In genomic region chr3:180881065-180881801, GRCh38 we compare ENCODE assay signal across 1 cellular context.
TF ChIP-seq lines count a peak whose summit lies in the region.

No MANE protein-coding gene starts in this region.

TF ChIP-seq in K562, 482 proteins besides CTCF, POLR2A, EP300 and RAD21 (continued from another document and continues in another):
- TF ChIP-seq ATF3 (IDR thresholded peaks at IDR 0.05) (no peak), ATF3 (CRISPR knock-in tag; conservative IDR thresholded peaks at IDR 0.05) (no peak), GABPA (tag; conservative IDR thresholded peaks at IDR 0.05; ENCODE audit: low read depth) (no peak), ZNF436 (CRISPR knock-in tag; IDR thresholded peaks at IDR 0.05) (no peak), ZNF445 (CRISPR knock-in tag; IDR thresholded peaks at IDR 0.05; ENCODE audit: low read depth) (no peak), OTX1 (CRISPR knock-in tag; IDR thresholded peaks at IDR 0.05) (no peak), JUND (IDR thresholded peaks at IDR 0.05; ENCODE audit: borderline replicate concordance, low read depth, low read length) (no peak), JUND (tag; IDR thresholded peaks at IDR 0.05; ENCODE audit: borderline replicate concordance, low read depth, low read length) (no peak), NELFE (IDR thresholded peaks at IDR 0.05; ENCODE audit: insufficient read depth, insufficient read length) (no peak), ARID2 (IDR thresholded peaks at IDR 0.05) (no peak), ZNF407 (IDR thresholded peaks at IDR 0.05; ENCODE audit: low read depth) (no peak), ERF (CRISPR knock-in tag; IDR thresholded peaks at IDR 0.05) (no peak), YY1 (IDR thresholded peaks at IDR 0.05; ENCODE audit: borderline replicate concordance in 1 of 3, control insufficient read depth in 1 of 3, extremely low read depth in 1 of 3, insufficient read depth in 3 of 3, insufficient read length in 1 of 3, insufficient replicate concordance in 2 of 3, low read depth in 1 of 3, low read length in 2 of 3) (peak; percentile 45 to 88 (median 47)), MEIS2 (IDR thresholded peaks at IDR 0.05; ENCODE audit: partially characterized antibody) (no peak), PTBP1 (IDR thresholded peaks at IDR 0.05; ENCODE audit: low read depth, low read length) (no peak), ZNF518B (CRISPR knock-in tag; IDR thresholded peaks at IDR 0.05) (no peak)
- TF ChIP-seq, protein P1, sequence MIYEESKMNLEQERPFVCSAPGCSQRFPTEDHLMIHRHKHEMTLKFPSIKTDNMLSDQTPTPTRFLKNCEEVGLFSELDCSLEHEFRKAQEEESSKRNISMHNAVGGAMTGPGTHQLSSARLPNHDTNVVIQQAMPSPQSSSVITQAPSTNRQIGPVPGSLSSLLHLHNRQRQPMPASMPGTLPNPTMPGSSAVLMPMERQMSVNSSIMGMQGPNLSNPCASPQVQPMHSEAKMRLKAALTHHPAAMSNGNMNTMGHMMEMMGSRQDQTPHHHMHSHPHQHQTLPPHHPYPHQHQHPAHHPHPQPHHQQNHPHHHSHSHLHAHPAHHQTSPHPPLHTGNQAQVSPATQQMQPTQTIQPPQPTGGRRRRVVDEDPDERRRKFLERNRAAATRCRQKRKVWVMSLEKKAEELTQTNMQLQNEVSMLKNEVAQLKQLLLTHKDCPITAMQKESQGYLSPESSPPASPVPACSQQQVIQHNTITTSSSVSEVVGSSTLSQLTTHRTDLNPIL (CRISPR knock-in tag; IDR thresholded peaks at IDR 0.05): no peak
- TF ChIP-seq, protein P2, sequence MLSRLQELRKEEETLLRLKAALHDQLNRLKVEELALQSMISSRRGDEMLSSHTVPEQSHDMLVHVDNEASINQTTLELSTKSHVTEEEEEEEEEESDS (CRISPR knock-in tag; IDR thresholded peaks at IDR 0.05): no peak
- TF ChIP-seq, protein P3, sequence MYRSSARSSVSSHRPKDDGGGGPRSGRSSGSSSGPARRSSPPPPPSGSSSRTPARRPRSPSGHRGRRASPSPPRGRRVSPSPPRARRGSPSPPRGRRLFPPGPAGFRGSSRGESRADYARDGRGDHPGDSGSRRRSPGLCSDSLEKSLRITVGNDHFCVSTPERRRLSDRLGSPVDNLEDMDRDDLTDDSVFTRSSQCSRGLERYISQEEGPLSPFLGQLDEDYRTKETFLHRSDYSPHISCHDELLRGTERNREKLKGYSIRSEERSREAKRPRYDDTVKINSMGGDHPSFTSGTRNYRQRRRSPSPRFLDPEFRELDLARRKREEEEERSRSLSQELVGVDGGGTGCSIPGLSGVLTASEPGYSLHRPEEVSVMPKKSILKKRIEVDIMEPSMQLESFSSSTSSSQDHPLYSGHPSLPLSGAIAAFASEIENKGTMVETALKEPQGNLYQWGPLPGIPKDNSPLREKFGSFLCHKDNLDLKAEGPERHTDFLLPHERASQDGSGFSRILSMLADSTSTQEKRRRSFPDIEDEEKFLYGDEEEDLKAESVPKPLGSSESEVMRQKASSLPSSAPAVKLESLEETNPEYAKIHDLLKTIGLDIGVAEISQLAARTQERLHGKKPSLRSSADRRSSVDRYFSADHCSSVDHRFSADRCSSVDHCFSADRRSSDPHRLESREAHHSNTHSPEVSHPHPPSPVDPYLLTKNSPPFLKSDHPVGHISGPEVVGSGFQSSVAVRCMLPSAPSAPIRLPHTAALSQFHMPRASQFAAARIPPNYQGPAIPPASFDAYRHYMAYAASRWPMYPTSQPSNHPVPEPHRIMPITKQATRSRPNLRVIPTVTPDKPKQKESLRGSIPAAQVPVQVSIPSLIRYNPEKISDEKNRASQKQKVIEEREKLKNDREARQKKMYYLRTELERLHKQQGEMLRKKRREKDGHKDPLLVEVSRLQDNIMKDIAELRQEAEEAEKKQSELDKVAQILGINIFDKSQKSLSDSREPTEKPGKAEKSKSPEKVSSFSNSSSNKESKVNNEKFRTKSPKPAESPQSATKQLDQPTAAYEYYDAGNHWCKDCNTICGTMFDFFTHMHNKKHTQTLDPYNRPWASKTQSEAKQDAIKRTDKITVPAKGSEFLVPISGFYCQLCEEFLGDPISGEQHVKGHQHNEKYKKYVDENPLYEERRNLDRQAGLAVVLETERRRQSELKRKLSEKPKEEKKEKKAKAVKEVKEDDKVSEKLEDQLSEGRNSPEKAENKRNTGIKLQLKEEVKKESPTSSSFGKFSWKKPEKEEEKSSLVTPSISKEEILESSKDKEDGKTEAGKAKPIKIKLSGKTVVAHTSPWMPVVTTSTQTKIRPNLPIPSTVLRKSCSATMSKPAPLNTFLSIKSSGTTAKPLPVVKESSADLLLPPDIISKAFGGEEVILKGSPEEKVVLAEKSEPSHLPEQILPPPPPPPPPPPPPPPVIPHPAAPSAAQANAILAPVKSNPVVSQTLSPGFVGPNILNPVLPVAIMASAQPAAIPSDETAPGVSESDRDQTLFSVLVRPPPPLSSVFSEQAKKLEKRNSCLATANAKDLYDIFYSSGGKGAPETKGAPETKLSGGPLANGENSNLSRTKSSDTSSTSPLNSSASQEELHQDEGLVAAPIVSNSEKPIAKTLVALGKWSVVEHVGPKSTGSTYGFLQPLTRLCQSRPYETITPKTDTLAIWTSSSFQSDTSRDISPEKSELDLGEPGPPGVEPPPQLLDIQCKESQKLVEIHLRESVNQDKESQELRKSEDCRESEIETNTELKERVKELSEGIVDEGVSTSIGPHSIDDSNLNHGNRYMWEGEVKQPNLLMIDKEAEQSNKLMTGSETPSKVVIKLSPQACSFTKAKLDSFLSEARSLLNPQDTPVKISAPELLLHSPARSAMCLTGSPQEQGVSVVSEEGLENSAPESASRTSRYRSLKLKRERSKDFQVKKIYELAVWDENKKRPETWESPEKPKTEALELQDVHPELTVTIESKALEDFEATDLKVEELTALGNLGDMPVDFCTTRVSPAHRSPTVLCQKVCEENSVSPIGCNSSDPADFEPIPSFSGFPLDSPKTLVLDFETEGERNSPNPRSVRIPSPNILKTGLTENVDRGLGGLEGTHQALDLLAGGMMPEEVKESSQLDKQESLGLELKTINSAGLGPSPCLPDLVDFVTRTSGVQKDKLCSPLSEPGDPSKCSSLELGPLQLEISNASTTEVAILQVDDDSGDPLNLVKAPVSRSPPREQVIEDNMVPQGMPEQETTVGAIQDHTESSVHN (IDR thresholded peaks at IDR 0.05; ENCODE audit: borderline replicate concordance in 1 of 2, low read depth in 1 of 2): no peak
- TF ChIP-seq, protein P4, sequence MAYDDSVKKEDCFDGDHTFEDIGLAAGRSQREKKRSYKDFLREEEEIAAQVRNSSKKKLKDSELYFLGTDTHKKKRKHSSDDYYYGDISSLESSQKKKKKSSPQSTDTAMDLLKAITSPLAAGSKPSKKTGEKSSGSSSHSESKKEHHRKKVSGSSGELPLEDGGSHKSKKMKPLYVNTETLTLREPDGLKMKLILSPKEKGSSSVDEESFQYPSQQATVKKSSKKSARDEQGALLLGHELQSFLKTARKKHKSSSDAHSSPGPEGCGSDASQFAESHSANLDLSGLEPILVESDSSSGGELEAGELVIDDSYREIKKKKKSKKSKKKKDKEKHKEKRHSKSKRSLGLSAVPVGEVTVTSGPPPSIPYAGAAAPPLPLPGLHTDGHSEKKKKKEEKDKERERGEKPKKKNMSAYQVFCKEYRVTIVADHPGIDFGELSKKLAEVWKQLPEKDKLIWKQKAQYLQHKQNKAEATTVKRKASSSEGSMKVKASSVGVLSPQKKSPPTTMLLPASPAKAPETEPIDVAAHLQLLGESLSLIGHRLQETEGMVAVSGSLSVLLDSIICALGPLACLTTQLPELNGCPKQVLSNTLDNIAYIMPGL (CRISPR knock-in tag; IDR thresholded peaks at IDR 0.05): no peak
- TF ChIP-seq, protein P5, sequence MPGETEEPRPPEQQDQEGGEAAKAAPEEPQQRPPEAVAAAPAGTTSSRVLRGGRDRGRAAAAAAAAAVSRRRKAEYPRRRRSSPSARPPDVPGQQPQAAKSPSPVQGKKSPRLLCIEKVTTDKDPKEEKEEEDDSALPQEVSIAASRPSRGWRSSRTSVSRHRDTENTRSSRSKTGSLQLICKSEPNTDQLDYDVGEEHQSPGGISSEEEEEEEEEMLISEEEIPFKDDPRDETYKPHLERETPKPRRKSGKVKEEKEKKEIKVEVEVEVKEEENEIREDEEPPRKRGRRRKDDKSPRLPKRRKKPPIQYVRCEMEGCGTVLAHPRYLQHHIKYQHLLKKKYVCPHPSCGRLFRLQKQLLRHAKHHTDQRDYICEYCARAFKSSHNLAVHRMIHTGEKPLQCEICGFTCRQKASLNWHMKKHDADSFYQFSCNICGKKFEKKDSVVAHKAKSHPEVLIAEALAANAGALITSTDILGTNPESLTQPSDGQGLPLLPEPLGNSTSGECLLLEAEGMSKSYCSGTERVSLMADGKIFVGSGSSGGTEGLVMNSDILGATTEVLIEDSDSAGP (CRISPR knock-in tag; IDR thresholded peaks at IDR 0.05): no peak
- TF ChIP-seq, protein P6, sequence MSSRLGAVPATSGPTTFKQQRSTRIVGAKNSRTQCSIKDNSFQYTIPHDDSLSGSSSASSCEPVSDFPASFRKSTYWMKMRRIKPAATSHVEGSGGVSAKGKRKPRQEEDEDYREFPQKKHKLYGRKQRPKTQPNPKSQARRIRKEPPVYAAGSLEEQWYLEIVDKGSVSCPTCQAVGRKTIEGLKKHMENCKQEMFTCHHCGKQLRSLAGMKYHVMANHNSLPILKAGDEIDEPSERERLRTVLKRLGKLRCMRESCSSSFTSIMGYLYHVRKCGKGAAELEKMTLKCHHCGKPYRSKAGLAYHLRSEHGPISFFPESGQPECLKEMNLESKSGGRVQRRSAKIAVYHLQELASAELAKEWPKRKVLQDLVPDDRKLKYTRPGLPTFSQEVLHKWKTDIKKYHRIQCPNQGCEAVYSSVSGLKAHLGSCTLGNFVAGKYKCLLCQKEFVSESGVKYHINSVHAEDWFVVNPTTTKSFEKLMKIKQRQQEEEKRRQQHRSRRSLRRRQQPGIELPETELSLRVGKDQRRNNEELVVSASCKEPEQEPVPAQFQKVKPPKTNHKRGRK (tag; IDR thresholded peaks at IDR 0.05): peak; percentile 25
